8 cellular contexts compared by ENCODE assay signal in genomic region chr3:46402902-46403301, GRCh38. TPM values are rescaled to one million over a fixed set of nuclear protein-coding genes. Genes with fewer than 3 reads are reported as not detected.
"Had no signal": no experiment of that assay in that cellular context is flagged by ENCODE, and none has a peak within 500 bp of the region (broad histone marks: within the 10 kb centered on the region; RNA-seq: fewer than 3 reads in every experiment).

No MANE protein-coding gene starts in this region.

RNA-seq across cellular contexts. Expression of gene CCRL2, which starts 4.2 kb away (rescaled TPM):
- total RNA-seq: mammary epithelial cell, mesothelial cell of epicardium had no signal
- polyA plus RNA-seq: keratinocyte, mammary epithelial cell had no signal

RNA-seq across cellular contexts. Expression of gene CCR5, which starts 32.2 kb away (rescaled TPM):
- total RNA-seq: kidney epithelial cell, lung microvascular endothelial cell, mammary epithelial cell, mesothelial cell of epicardium, myocyte had no signal
- polyA plus RNA-seq: hepatocyte; mammary epithelial cell; naive thymus-derived CD4-positive, alpha-beta T cell had no signal

RNA-seq across cellular contexts. Expression of gene CCR2, which starts 49.0 kb away (rescaled TPM):
- total RNA-seq: kidney epithelial cell, lung microvascular endothelial cell, mammary epithelial cell, mesothelial cell of epicardium, myocyte had no signal
- polyA plus RNA-seq: hepatocyte, mammary epithelial cell had no signal
